Comparison of ENCODE assay signal across 13 cellular contexts in the genomic region with DNA sequence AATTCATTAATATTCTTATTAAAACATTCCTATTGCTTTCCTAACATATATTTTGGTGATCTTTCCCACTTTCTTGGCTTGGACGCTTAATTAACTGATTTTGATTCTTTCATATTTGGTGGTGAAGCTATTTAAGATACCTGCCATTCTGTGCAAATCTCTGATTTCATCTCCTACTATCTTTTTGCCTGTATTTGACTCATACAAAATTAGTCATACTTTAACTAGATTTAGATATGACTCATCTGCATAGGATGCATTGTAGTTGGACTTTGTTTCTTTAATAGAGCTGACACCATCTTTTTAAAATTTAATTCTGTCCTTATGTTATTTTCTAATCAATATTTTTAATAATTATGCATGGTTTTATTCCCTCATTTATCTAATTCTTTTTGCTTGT.
DNase-seq lines count a peak whose midpoint lies in the region; ATAC-seq and TF ChIP-seq lines count a peak whose summit lies in the region.
"Had no signal": no experiment of that assay in that cellular context is flagged by ENCODE, and none has a peak within 500 bp of the region (broad histone marks: within the 10 kb centered on the region; RNA-seq: fewer than 3 reads in every experiment).

No MANE protein-coding gene starts in this region.

- no peak overlapping the region for H3K4me2 ChIP-seq in mesenchymal stem cell (ENCODE audit: low read length, poor library complexity, severe bottlenecking)

- in situ Hi-C loops in gastrocnemius medialis (cut with MboI; ENCODE audit: low sequenced_read_pairs in 4 of 4) = loop anchor here in 2 of 4 donors (10.0 kb wide), 2 partner anchors 314 to 534 kb away; no protein-coding TSS in a partner anchor

- H3K36me3 Mint-ChIP-seq in osteocyte (ENCODE audit: unreplicated experiment) = no peaks in the 10 kb centered on the region

- H3K4ac ChIP-seq in mesenchymal stem cell (ENCODE audit: low read depth in 1 of 2, low read length in 2 of 2) = no peak overlapping the region

- H3K79me1 ChIP-seq in mesenchymal stem cell (replicated peaks; ENCODE audit: low read length, poor library complexity, severe bottlenecking) = no peaks in the 10 kb centered on the region

- ATAC-seq in HG03378 (IDR thresholded peaks at IDR 0.05; ENCODE audit: unreplicated experiment) (peak; percentile 62), GM19351 (IDR thresholded peaks at IDR 0.05; ENCODE audit: unreplicated experiment) (no peak), gastrocnemius medialis (no peak), HG03025 (IDR thresholded peaks at IDR 0.05; ENCODE audit: low FRiP score, unreplicated experiment) (no peak)
- ATAC-seq: activated CD8-positive, alpha-beta T cell treated with anti-CD3 and anti-CD28 coated beads, Interleukin-2, amount 10 ng/mL, durations not matched to agents 7 days and 5 days had no signal

- H3K9me3 ChIP-seq in mesenchymal stem cell (ENCODE audit: control insufficient read depth, low read length) (no peaks in the 10 kb centered on the region), gastrocnemius medialis (no peaks in the 10 kb centered on the region)

- no peak overlapping the region for H2BK15ac ChIP-seq in mesenchymal stem cell (ENCODE audit: low read depth, poor library complexity, severe bottlenecking)

- H3K27me3 Mint-ChIP-seq in osteocyte (ENCODE audit: unreplicated experiment) = peaks cover 31% of the 10 kb centered on the region

- H3K27me3 ChIP-seq in mesenchymal stem cell (ENCODE audit: control insufficient read depth in 1 of 2, insufficient read depth in 1 of 2, low read length in 2 of 2) (no peaks in the 10 kb centered on the region), gastrocnemius medialis (no peaks in the 10 kb centered on the region)

- intact Hi-C loops in gastrocnemius medialis (cut with DNase I; ENCODE audit: low total_unique reads) = no loop called here

- no peak overlapping the region for H2BK12ac ChIP-seq in mesenchymal stem cell (ENCODE audit: low read length in 2 of 2)

- H3K18ac ChIP-seq in mesenchymal stem cell (ENCODE audit: low read depth in 1 of 2, low read length in 2 of 2) = no peak overlapping the region

- H3K36me3 ChIP-seq in mesenchymal stem cell (ENCODE audit: control insufficient read depth in 1 of 2, insufficient read depth in 2 of 2, low read depth in 1 of 2, low read length in 2 of 2) = no peaks in the 10 kb centered on the region
- H3K36me3 ChIP-seq in gastrocnemius medialis = no peaks in the 10 kb centered on the region

- no peak overlapping the region for H2AK5ac ChIP-seq in mesenchymal stem cell (ENCODE audit: low read length, severe bottlenecking)

- TF ChIP-seq POLR2A in gastrocnemius medialis (IDR thresholded peaks at IDR 0.05) = no peak

- no peak for TF ChIP-seq CTCF in osteocyte (IDR thresholded peaks at IDR 0.05)
- TF ChIP-seq CTCF in gastrocnemius medialis (IDR thresholded peaks at IDR 0.05 in 4 of 5, conservative IDR thresholded peaks at IDR 0.05 in 1 of 5) = no peak

- no peak overlapping the region for H4K91ac ChIP-seq in mesenchymal stem cell (ENCODE audit: low read length)

- H3K27ac ChIP-seq in mesenchymal stem cell (ENCODE audit: low read length, poor library complexity, severe bottlenecking) (no peak overlapping the region), gastrocnemius medialis (no peak overlapping the region)

- no peak overlapping the region for H3K4me3 ChIP-seq in mesenchymal stem cell (ENCODE audit: insufficient read depth in 1 of 2, low read depth in 1 of 2, low read length in 2 of 2)
- no peak overlapping the region for H3K4me3 ChIP-seq in gastrocnemius medialis

- no CpG with 5 or more reads among the region's 1 CpG for WGBS in mesenchymal stem cell

- no peaks in the 10 kb centered on the region for H3K4me1 Mint-ChIP-seq in osteocyte (ENCODE audit: unreplicated experiment)

- peaks cover 5% of the 10 kb centered on the region for H3K4me1 ChIP-seq in mesenchymal stem cell (ENCODE audit: control insufficient read depth, insufficient read depth, low read depth, low read length)
- no peaks in the 10 kb centered on the region for H3K4me1 ChIP-seq in gastrocnemius medialis

- no peak overlapping the region for H2AFZ ChIP-seq in mesenchymal stem cell (ENCODE audit: low read depth, low read length)

- H3K14ac ChIP-seq in mesenchymal stem cell (ENCODE audit: low read length in 2 of 2) = no peak overlapping the region

- no peaks in the 10 kb centered on the region for H3K9me3 Mint-ChIP-seq in osteocyte (ENCODE audit: unreplicated experiment)

- no peak overlapping the region for H3K4me3 Mint-ChIP-seq in osteocyte (ENCODE audit: unreplicated experiment)
- H3K4me3 Mint-ChIP-seq: activated CD8-positive, alpha-beta T cell treated with anti-CD3 and anti-CD28 coated beads, Interleukin-2, amount 10 ng/mL, durations not matched to agents 7 days and 5 days had no signal

- H3K9ac ChIP-seq in mesenchymal stem cell (ENCODE audit: low read length) = no peak overlapping the region

- H3K23ac ChIP-seq in mesenchymal stem cell (ENCODE audit: low read length in 2 of 2) = no peak overlapping the region

- H2BK5ac ChIP-seq in mesenchymal stem cell (ENCODE audit: low read depth, low read length, poor library complexity, severe bottlenecking) = no peak overlapping the region

- DNase-seq in EL (peak; percentile 57), amniotic stem cell (lab: John Stamatoyannopoulos, UW) (peak; percentile 21), mesenchymal stem cell (peak; percentile 6), osteocyte (ENCODE audit: extremely low spot score, unreplicated experiment) (no peak), gastrocnemius medialis (no peak)
- DNase-seq: activated CD8-positive, alpha-beta T cell treated with anti-CD3 and anti-CD28 coated beads, Interleukin-2, amount 10 ng/mL, durations not matched to agents 7 days and 5 days; effector CD4-positive, alpha-beta T cell; Kasumi-1; stimulated activated CD4-positive, alpha-beta T cell treated with anti-CD3 and anti-CD28 coated beads, Interleukin-2, amount 100 ng/mL, for 24 hours; stimulated activated naive CD4-positive, alpha-beta T cell had no signal

- no peak overlapping the region for H2BK120ac ChIP-seq in mesenchymal stem cell (ENCODE audit: low read depth, low read length)

- no peak overlapping the region for H3K27ac Mint-ChIP-seq in osteocyte (ENCODE audit: unreplicated experiment)
- H3K27ac Mint-ChIP-seq: activated CD8-positive, alpha-beta T cell treated with anti-CD3 and anti-CD28 coated beads, Interleukin-2, amount 10 ng/mL, durations not matched to agents 7 days and 5 days had no signal

- no peak overlapping the region for H4K8ac ChIP-seq in mesenchymal stem cell (ENCODE audit: low read length)

Comparison
In these comparisons a context has a peak if more than half of its experiments do, and no peak if none do; other contexts are left out.
1. DNase-seq: peak in EL (single experiment), amniotic stem cell (single experiment) and mesenchymal stem cell (single experiment); none in osteocyte (single experiment) and gastrocnemius medialis (0 of 2).